Comparison of ENCODE assay signal across 1 cellular context in the genomic region with DNA sequence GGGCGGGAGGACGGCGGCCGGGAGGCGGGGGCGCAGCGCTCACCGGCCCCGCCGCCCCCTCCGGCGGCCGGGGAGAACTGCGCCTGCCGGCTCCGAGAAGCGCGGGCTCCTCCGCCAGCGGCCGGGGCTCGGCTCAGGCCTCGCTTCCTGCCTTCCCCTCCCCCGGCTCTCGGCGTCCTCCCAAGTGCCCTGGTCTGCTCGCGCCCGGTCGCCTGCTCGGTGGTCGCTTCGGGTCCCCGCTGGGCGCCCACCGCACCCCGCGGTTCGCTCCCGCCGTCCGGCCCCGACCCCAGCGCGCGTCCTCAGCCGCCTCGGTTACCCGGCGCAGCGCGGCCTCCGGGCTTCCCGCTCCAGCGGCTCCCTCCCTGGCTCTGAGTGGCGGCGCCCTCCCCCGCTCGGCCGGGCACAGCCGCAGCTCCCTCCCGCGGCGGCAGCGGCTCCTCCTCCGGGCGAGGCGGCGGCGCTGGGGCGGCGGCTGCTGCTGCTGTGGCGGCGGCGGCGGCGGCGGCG.
A peak's percentile ranks its signal among the peaks of the same experiment; 100 is the strongest.
TF ChIP-seq lines count a peak whose summit lies in the region.

No MANE protein-coding gene starts in this region.

TF ChIP-seq in GM12878, 131 proteins besides CTCF, POLR2A, EP300 and RAD21 (continued from another document):
- TF ChIP-seq TCF3 (IDR thresholded peaks at IDR 0.05; ENCODE audit: borderline replicate concordance, insufficient read depth, low read depth, low read length) (0 out of 2 replicates have a peak, but pooled peaks have one; percentile 19), TBL1XR1 (IDR thresholded peaks at IDR 0.05; ENCODE audit: low read depth, low read length) (no peak), BRCA1 (IDR thresholded peaks at IDR 0.05; ENCODE audit: low read depth, low read length) (no peak), SUZ12 (IDR thresholded peaks at IDR 0.05; ENCODE audit: unreplicated experiment) (no peak), IKZF1 (conservative IDR thresholded peaks at IDR 0.05) (peak; percentile 85), MXI1 (IDR thresholded peaks at IDR 0.05; ENCODE audit: low read depth, low read length) (peak; percentile 18; the same call in 1 of the 2 replicates)
- TF ChIP-seq, protein P1, sequence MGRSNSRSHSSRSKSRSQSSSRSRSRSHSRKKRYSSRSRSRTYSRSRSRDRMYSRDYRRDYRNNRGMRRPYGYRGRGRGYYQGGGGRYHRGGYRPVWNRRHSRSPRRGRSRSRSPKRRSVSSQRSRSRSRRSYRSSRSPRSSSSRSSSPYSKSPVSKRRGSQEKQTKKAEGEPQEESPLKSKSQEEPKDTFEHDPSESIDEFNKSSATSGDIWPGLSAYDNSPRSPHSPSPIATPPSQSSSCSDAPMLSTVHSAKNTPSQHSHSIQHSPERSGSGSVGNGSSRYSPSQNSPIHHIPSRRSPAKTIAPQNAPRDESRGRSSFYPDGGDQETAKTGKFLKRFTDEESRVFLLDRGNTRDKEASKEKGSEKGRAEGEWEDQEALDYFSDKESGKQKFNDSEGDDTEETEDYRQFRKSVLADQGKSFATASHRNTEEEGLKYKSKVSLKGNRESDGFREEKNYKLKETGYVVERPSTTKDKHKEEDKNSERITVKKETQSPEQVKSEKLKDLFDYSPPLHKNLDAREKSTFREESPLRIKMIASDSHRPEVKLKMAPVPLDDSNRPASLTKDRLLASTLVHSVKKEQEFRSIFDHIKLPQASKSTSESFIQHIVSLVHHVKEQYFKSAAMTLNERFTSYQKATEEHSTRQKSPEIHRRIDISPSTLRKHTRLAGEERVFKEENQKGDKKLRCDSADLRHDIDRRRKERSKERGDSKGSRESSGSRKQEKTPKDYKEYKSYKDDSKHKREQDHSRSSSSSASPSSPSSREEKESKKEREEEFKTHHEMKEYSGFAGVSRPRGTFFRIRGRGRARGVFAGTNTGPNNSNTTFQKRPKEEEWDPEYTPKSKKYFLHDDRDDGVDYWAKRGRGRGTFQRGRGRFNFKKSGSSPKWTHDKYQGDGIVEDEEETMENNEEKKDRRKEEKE (IDR thresholded peaks at IDR 0.05), result 0 out of 2 replicates have a peak, but pooled peaks have one; percentile 34
- TF ChIP-seq, protein P2, sequence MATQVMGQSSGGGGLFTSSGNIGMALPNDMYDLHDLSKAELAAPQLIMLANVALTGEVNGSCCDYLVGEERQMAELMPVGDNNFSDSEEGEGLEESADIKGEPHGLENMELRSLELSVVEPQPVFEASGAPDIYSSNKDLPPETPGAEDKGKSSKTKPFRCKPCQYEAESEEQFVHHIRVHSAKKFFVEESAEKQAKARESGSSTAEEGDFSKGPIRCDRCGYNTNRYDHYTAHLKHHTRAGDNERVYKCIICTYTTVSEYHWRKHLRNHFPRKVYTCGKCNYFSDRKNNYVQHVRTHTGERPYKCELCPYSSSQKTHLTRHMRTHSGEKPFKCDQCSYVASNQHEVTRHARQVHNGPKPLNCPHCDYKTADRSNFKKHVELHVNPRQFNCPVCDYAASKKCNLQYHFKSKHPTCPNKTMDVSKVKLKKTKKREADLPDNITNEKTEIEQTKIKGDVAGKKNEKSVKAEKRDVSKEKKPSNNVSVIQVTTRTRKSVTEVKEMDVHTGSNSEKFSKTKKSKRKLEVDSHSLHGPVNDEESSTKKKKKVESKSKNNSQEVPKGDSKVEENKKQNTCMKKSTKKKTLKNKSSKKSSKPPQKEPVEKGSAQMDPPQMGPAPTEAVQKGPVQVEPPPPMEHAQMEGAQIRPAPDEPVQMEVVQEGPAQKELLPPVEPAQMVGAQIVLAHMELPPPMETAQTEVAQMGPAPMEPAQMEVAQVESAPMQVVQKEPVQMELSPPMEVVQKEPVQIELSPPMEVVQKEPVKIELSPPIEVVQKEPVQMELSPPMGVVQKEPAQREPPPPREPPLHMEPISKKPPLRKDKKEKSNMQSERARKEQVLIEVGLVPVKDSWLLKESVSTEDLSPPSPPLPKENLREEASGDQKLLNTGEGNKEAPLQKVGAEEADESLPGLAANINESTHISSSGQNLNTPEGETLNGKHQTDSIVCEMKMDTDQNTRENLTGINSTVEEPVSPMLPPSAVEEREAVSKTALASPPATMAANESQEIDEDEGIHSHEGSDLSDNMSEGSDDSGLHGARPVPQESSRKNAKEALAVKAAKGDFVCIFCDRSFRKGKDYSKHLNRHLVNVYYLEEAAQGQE (IDR thresholded peaks at IDR 0.05; ENCODE audit: low read depth, low read length), result no peak
